In genomic region chr1:25086518-25087079, GRCh38 we compare ENCODE assay signal across 23 cellular contexts.
A peak's percentile ranks its signal among the peaks of the same experiment; 100 is the strongest.
DNase-seq lines count a peak whose midpoint lies in the region; ATAC-seq, FAIRE-seq and TF ChIP-seq lines count a peak whose summit lies in the region.
"Had no signal": no experiment of that assay in that cellular context is flagged by ENCODE, and none has a peak within 500 bp of the region (broad histone marks: within the 10 kb centered on the region; RNA-seq: fewer than 3 reads in every experiment).

No MANE protein-coding gene starts in this region.

- H4K8ac ChIP-seq in neuronal stem cell (ENCODE audit: low read depth, low read length), result no peak overlapping the region

- H3K18ac ChIP-seq in neuronal stem cell (ENCODE audit: low read length), result no peak overlapping the region

- H2AFZ ChIP-seq in HepG2 (ENCODE audit: low read length) (no peak overlapping the region), K562 (ENCODE audit: low read depth, low read length) (no peak overlapping the region), neuronal stem cell (ENCODE audit: low read length) (no peak overlapping the region)

- intact Hi-C loops in HepG2 (cut with micrococcal nuclease; ENCODE audit: unreplicated experiment), result no loop called here
- intact Hi-C loops in right lobe of liver (cut with DNase I), result no loop called here
- intact Hi-C loops in K562 (cut with micrococcal nuclease), result no loop called here
- intact Hi-C loops in spleen (cut with DNase I; ENCODE audit: low total_unique reads), result no loop called here
- intact Hi-C loops in Right ventricle myocardium superior (cut with DNase I), result no loop called here

- TF ChIP-seq EP300 in HepG2 (IDR thresholded peaks at IDR 0.05; ENCODE audit: low read depth in 2 of 2, low read length in 2 of 2) (no peak), HepG2 (CRISPR knock-in tag; IDR thresholded peaks at IDR 0.05; ENCODE audit: borderline replicate concordance) (no peak), K562 (IDR thresholded peaks at IDR 0.05; ENCODE audit: low read length) (no peak)

- CTCF ChIA-PET in HepG2 (lab: Yijun Ruan, JAX; ENCODE audit: low intra/inter-chr PET ratio, low total read pairs) (no interaction called here), K562 (lab: Yijun Ruan, JAX; ENCODE audit: low intra/inter-chr PET ratio) (no interaction called here)

- peaks cover 0 to 9% of the 10 kb centered on the region in 2 experiments; a peak in 3 of 5 replicates for H3K27me3 ChIP-seq in HepG2 (ENCODE audit: control insufficient read depth in 1 of 2, insufficient read depth in 2 of 2, low read length in 2 of 2)
- H3K27me3 ChIP-seq in right lobe of liver, result no peaks in the 10 kb centered on the region
- peaks cover 4 to 63% of the 10 kb centered on the region in 2 experiments; a peak in 4 of 5 replicates for H3K27me3 ChIP-seq in K562 (ENCODE audit: control insufficient read depth in 2 of 2, insufficient read depth in 2 of 2, low read length in 2 of 2)
- peaks cover 0 to 9% (median 0%) of the 10 kb centered on the region in 3 experiments for H3K27me3 ChIP-seq in neuronal stem cell (ENCODE audit: control insufficient read depth in 3 of 3, insufficient read depth in 3 of 3, low read depth in 1 of 3, low read length in 3 of 3)
- H3K27me3 ChIP-seq in spleen (replicated peaks in 1 of 7), result peaks cover 0 to 29% (median 0%) of the 10 kb centered on the region in 7 donors
- H3K27me3 ChIP-seq: BLaER1 treated with 17β-estradiol and CSF1 and Interleukin-3, amounts not matched to agents 10 nM and 100 nM had no signal

- H4K91ac ChIP-seq in neuronal stem cell (ENCODE audit: low read depth, low read length, poor library complexity), result no peak overlapping the region

- no peaks in the 10 kb centered on the region for H3K79me1 ChIP-seq in neuronal stem cell (ENCODE audit: low read depth, low read length)

- no peak for ATAC-seq in HepG2
- ATAC-seq in right lobe of liver, result no peak
- ATAC-seq in K562, result no peak
- ATAC-seq in Right ventricle myocardium superior (ENCODE audit: poor library complexity), result no peak
- ATAC-seq: A549 had no signal

- TF ChIP-seq RAD21 in HepG2 (CRISPR knock-in tag; IDR thresholded peaks at IDR 0.05), result no peak
- no peak for TF ChIP-seq RAD21 in K562 (CRISPR knock-in tag; conservative IDR thresholded peaks at IDR 0.05 in 1 of 2, IDR thresholded peaks at IDR 0.05 in 1 of 2)

- TF ChIP-seq CTCF in HepG2 (CRISPR knock-in tag; IDR thresholded peaks at IDR 0.05), result no peak
- TF ChIP-seq CTCF in right lobe of liver (IDR thresholded peaks at IDR 0.05), result no peak
- no peak for TF ChIP-seq CTCF in K562 (IDR thresholded peaks at IDR 0.05 in 2 of 3, conservative IDR thresholded peaks at IDR 0.05 in 1 of 3; ENCODE audit: insufficient read depth in 2 of 3, low read depth in 1 of 3, low read length in 3 of 3)
- TF ChIP-seq CTCF in spleen (IDR thresholded peaks at IDR 0.05 in 8 of 11, conservative IDR thresholded peaks at IDR 0.05 in 3 of 11), result no peak

- FAIRE-seq in HepG2 (lab: Jason Lieb, UNC) (no peak), K562 (lab: Jason Lieb, UNC) (no peak), RCC 7860 (lab: Jason Lieb, UNC) (no peak)
- FAIRE-seq: A549, D721Med, G401.6, GM12891, GM19239 had no signal

- H2BK15ac ChIP-seq in neuronal stem cell (ENCODE audit: low read length), result peak overlapping the region; percentile 20

- DNase-seq in HepG2 (ENCODE audit: low spot score), result no peak
- no peak for DNase-seq in right lobe of liver
- DNase-seq in K562 (ENCODE audit: extremely low read depth in 1 of 4, low spot score in 3 of 4), result no peak
- no peak for DNase-seq in neuronal stem cell (ENCODE audit: low spot score)
- DNase-seq in spleen, result peak; percentile 12
- no peak for DNase-seq in RCC 7860 (ENCODE audit: low spot score)
- no peak for DNase-seq in C1 segment of cervical spinal cord (lab: John Stamatoyannopoulos, UW)
- no peak for DNase-seq in Right ventricle myocardium superior
- DNase-seq: AML-193; Caco-2; Calu3; CD4-positive, alpha-beta memory T cell; CD4-positive, CD25-positive, alpha-beta regulatory T cell; CD8-positive, alpha-beta memory T cell; DMS79 treated with DMSO at 0.1 percent for 48 hours; GF-D8 had no signal

- no peak overlapping the region for H2BK12ac ChIP-seq in neuronal stem cell (ENCODE audit: low read length)

- WGBS in HepG2 (ENCODE audit: low lambda C conversion rate), result 0% methylated on average over 3 of the region's 3 CpGs
- 72% methylated on average over 2 of the region's 3 CpGs for WGBS in right lobe of liver (ENCODE audit: insufficient coverage, low coverage, low lambda C conversion rate, missing lambda C conversion rate)
- WGBS in K562 (ENCODE audit: insufficient coverage, low coverage, missing lambda C conversion rate), result 1% methylated on average over 3 of the region's 3 CpGs
- no CpG with 5 or more reads among the region's 3 CpGs for WGBS in neuronal stem cell (ENCODE audit: extremely low coverage in 2 of 2, insufficient read length in 2 of 2, insufficient replicate concordance in 1 of 2), 2 donors
- WGBS in spleen, 5 donors, result 56 to 88% (median 81%) methylated on average over 3 of the region's 3 CpGs

- no peak overlapping the region for H3K23ac ChIP-seq in neuronal stem cell (ENCODE audit: low read depth, low read length, poor library complexity)

- in situ Hi-C loops in HepG2 (cut with HindIII; ENCODE audit: extremely low pct_ligation_motif_present, low pct_unique_long_range_greater_than_20kb), result no loop called here
- in situ Hi-C loops in K562 (cut with MboI), result no loop called here

- H3K4me2 ChIP-seq in HepG2 (ENCODE audit: low read depth, low read length), result no peak overlapping the region
- no peak overlapping the region for H3K4me2 ChIP-seq in K562 (ENCODE audit: insufficient read depth, low read length)
- H3K4me2 ChIP-seq in neuronal stem cell (ENCODE audit: insufficient read depth, low read length, poor library complexity, severe bottlenecking), result no peak overlapping the region
- H3K4me2 ChIP-seq: A549 had no signal

- H3K9ac ChIP-seq in HepG2 (ENCODE audit: insufficient read depth, low read depth, low read length), result no peak overlapping the region
- no peak overlapping the region for H3K9ac ChIP-seq in K562 (ENCODE audit: insufficient read depth in 1 of 2, low read depth in 2 of 2, low read length in 2 of 2)
- H3K9ac ChIP-seq in neuronal stem cell (ENCODE audit: low read depth, low read length, poor library complexity), result no peak overlapping the region
- H3K9ac ChIP-seq: BLaER1 treated with 17β-estradiol and CSF1 and Interleukin-3, amounts not matched to agents 10 nM and 100 nM had no signal

- H3K4me3 ChIP-seq in HepG2 (replicated peaks in 1 of 3; ENCODE audit: insufficient read depth in 1 of 3, low read depth in 2 of 3, low read length in 3 of 3), result no peak overlapping the region
- H3K4me3 ChIP-seq in right lobe of liver, result no peak overlapping the region
- no peak overlapping the region for H3K4me3 ChIP-seq in K562
- no peak overlapping the region for H3K4me3 ChIP-seq in neuronal stem cell (ENCODE audit: low read length in 2 of 2)
- H3K4me3 ChIP-seq in spleen, result no peak overlapping the region
- H3K4me3 ChIP-seq: A549; BLaER1 treated with 17β-estradiol and CSF1 and Interleukin-3, amounts not matched to agents 10 nM and 100 nM had no signal

- no peak overlapping the region for H3K4ac ChIP-seq in neuronal stem cell (ENCODE audit: low read length)

- TF ChIP-seq POLR2A in HepG2 (IDR thresholded peaks at IDR 0.05; ENCODE audit: insufficient read depth in 1 of 2, low read depth in 2 of 2, low read length in 2 of 2), result no peak
- no peak for TF ChIP-seq POLR2A in right lobe of liver (IDR thresholded peaks at IDR 0.05)
- no peak for TF ChIP-seq POLR2A in K562 (conservative IDR thresholded peaks at IDR 0.05)
- TF ChIP-seq POLR2A in spleen (IDR thresholded peaks at IDR 0.05), result no peak

- H3K4me1 ChIP-seq in HepG2 (ENCODE audit: insufficient read depth, low read length) (no peaks in the 10 kb centered on the region), right lobe of liver (no peaks in the 10 kb centered on the region), K562 (replicated peaks in 1 of 2; ENCODE audit: control insufficient read depth in 2 of 2, insufficient read depth in 2 of 2, low read length in 2 of 2) (peaks cover 4 to 9% of the 10 kb centered on the region in 2 experiments; a peak in 4 of 5 replicates), neuronal stem cell (ENCODE audit: control insufficient read depth in 2 of 2, insufficient read depth in 1 of 2, low read depth in 1 of 2, low read length in 2 of 2) (peaks cover 0 to 9% of the 10 kb centered on the region in 2 donors), spleen (no peaks in the 10 kb centered on the region)
- H3K4me1 ChIP-seq: Caco-2 had no signal

- H3K79me2 ChIP-seq in HepG2 (ENCODE audit: insufficient read depth, low read length) (no peaks in the 10 kb centered on the region), K562 (ENCODE audit: control insufficient read depth, insufficient read depth, low read length) (no peaks in the 10 kb centered on the region)

- H2AK5ac ChIP-seq in neuronal stem cell (ENCODE audit: low read depth, low read length), result no peak overlapping the region

- no TSS peak for BruUV-seq in HepG2 (replicated peaks; lab: Mats Ljungman, UMichigan)
- no TSS peak for BruUV-seq in K562 (replicated peaks; lab: Mats Ljungman, UMichigan)

- H3K9me1 ChIP-seq in K562 (ENCODE audit: control insufficient read depth, insufficient read depth, low read length), result no peaks in the 10 kb centered on the region

- H3K27ac ChIP-seq in HepG2 (ENCODE audit: extremely low read length, insufficient read depth, low read length) (no peak overlapping the region), right lobe of liver (no peak overlapping the region), K562 (ENCODE audit: extremely low read depth, low read depth, low read length) (no peak overlapping the region), neuronal stem cell (replicated peaks; ENCODE audit: low read length) (no peak overlapping the region), spleen (no peak overlapping the region)
- H3K27ac ChIP-seq: 22Rv1; A549; BLaER1 treated with 17β-estradiol and CSF1 and Interleukin-3, amounts not matched to agents 10 nM and 100 nM had no signal

- H3K36me3 ChIP-seq in HepG2 (replicated peaks in 1 of 2; ENCODE audit: control insufficient read depth in 1 of 2, insufficient read depth in 2 of 2, low read length in 2 of 2) (no peaks in the 10 kb centered on the region), right lobe of liver (no peaks in the 10 kb centered on the region), K562 (ENCODE audit: control insufficient read depth, insufficient read depth, low read length) (no peaks in the 10 kb centered on the region), neuronal stem cell (replicated peaks in 1 of 2; ENCODE audit: control insufficient read depth in 2 of 2, insufficient read depth in 2 of 2, low read length in 2 of 2) (no peaks in the 10 kb centered on the region), spleen (no peaks in the 10 kb centered on the region)
- H3K36me3 ChIP-seq: BLaER1 treated with 17β-estradiol and CSF1 and Interleukin-3, amounts not matched to agents 10 nM and 100 nM had no signal

- POLR2A ChIA-PET in HepG2 (lab: Yijun Ruan, JAX), result no interaction called here
- POLR2A ChIA-PET in K562 (lab: Yijun Ruan, JAX), result interaction anchor here (0.6 kb wide), 1 partner anchor 736 kb away, joined by 3 read pairs; no protein-coding TSS in a partner anchor

- no peak overlapping the region for H2BK120ac ChIP-seq in neuronal stem cell (ENCODE audit: low read depth, low read length)

- H2BK5ac ChIP-seq in neuronal stem cell (ENCODE audit: low read length), result no peak overlapping the region

- no peak overlapping the region for H3K14ac ChIP-seq in neuronal stem cell (ENCODE audit: low read length)

- H4K20me1 ChIP-seq in HepG2 (ENCODE audit: insufficient read depth, low read length), result no peaks in the 10 kb centered on the region
- H4K20me1 ChIP-seq in K562 (replicated peaks; ENCODE audit: control insufficient read depth, insufficient read depth, low read length), result no peaks in the 10 kb centered on the region
- H4K20me1 ChIP-seq: BLaER1 treated with 17β-estradiol and CSF1 and Interleukin-3, amounts not matched to agents 10 nM and 100 nM had no signal

- H3K9me3 ChIP-seq in HepG2 (ENCODE audit: low read length) (no peaks in the 10 kb centered on the region), right lobe of liver (no peaks in the 10 kb centered on the region), K562 (replicated peaks; ENCODE audit: control insufficient read depth, insufficient read depth, low read depth, low read length) (no peaks in the 10 kb centered on the region), neuronal stem cell (replicated peaks in 1 of 2; ENCODE audit: control insufficient read depth in 2 of 2, insufficient read depth in 1 of 2, low read depth in 1 of 2, low read length in 2 of 2) (no peaks in the 10 kb centered on the region), spleen (no peaks in the 10 kb centered on the region)
- H3K9me3 ChIP-seq: A549; BLaER1 treated with 17β-estradiol and CSF1 and Interleukin-3, amounts not matched to agents 10 nM and 100 nM; Caco-2 had no signal

Comparison
In these comparisons a context has a peak if more than half of its experiments do, and no peak if none do; other contexts are left out.
1. Of the 241 proteins assayed by ChIP-seq in both HepG2 and K562: peak only in HepG2: none; only in K562: HDAC2 and ZFP36; in both: none; in neither: 239.